ENCODE assay signal across 6 cellular contexts in the genomic region with DNA sequence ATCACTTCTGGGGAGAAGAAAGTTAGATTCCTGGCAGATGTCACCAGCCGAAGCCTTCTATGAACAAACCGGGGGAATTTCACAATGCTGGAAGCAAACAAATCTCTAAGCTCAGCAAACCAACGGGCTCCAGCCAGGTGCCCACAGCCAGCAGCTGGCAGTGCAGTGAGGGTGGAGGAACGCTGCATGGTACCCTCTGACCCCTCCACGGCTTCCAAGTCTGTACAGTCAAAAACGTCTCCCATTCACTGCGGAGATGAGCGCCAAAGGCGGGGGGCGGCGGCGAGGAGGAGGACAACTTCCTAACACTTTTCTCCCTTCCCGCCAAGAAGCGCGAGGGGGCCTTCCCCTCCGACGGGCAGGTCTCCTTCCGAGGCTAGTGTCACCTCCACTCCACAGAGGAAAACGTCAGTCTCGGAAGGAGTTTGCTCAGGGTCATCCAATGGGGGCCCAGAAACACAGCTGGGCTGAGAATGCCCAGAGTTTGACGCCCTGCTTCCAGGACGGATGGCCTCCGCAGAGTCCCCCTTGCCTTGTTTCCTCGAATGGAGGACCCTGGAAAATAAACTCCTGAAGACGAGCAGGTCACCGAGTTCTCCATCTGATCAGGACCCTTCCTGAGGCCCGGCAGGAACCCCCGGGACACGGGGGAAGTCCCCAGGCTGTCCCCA. TPM values are rescaled to one million over a fixed set of nuclear protein-coding genes. Genes with fewer than 3 reads are reported as not detected.
DNase-seq lines count a peak whose midpoint lies in the region; TF ChIP-seq lines count a peak whose summit lies in the region.

No MANE protein-coding gene starts in this region.

- H3K27me3 ChIP-seq in kidney epithelial cell (ENCODE audit: control insufficient read depth, insufficient read depth, low read length) = no peaks in the 10 kb centered on the region

- DNase-seq in NCI-H146 (lab: John Stamatoyannopoulos, UW) (peak; percentile 31), NCI-H146 treated with DMSO at 0.1 percent for 48 hours (lab: John Stamatoyannopoulos, UW; ENCODE audit: unreplicated experiment) (no peak), kidney epithelial cell (ENCODE audit: low read depth) (no peak), GM19238 (ENCODE audit: insufficient read length, low spot score) (no peak), iPS-NIHi11 (ENCODE audit: low spot score) (no peak)
- peak; percentile 49 to 59 for DNase-seq in activated CD4-positive, alpha-beta T cell treated with anti-CD3 and anti-CD28 coated beads, Interleukin-2, amount 50 U/mL, for 48 hours

- peak overlapping the region; percentile 74 for H3K4me3 ChIP-seq in kidney epithelial cell (ENCODE audit: low read depth, low read length)

- TF ChIP-seq CTCF in kidney epithelial cell (IDR thresholded peaks at IDR 0.05; ENCODE audit: insufficient read depth, low read length, poor library complexity, severe bottlenecking) = no peak

- peaks cover 1% of the 10 kb centered on the region for H3K36me3 ChIP-seq in kidney epithelial cell (ENCODE audit: control insufficient read depth, insufficient read depth, low read length)

RNA-seq across cellular contexts. Expression of gene ZNF598, which starts 0.9 kb away (rescaled TPM):
- total RNA-seq in kidney epithelial cell = 48.1 and 57.7 TPM in 2 replicates

RNA-seq across cellular contexts. Expression of gene NPW, which starts 10.8 kb away (rescaled TPM):
- total RNA-seq in kidney epithelial cell = not detected in 2 replicates

RNA-seq across cellular contexts. Expression of gene NHERF2, which starts 17.9 kb away (rescaled TPM):
- total RNA-seq in kidney epithelial cell = 27.5 and 46.3 TPM in 2 replicates

RNA-seq across cellular contexts. Expression of gene SYNGR3, which starts 19.0 kb away (rescaled TPM):
- total RNA-seq in kidney epithelial cell = 11.3 and 20.1 TPM in 2 replicates

RNA-seq across cellular contexts. Expression of gene GFER, which starts 24.8 kb away (rescaled TPM):
- 30.2 and 32.7 TPM in 2 replicates for total RNA-seq in kidney epithelial cell

Comparison
In these comparisons a context has a peak if more than half of its experiments do, and no peak if none do; other contexts are left out.
1. DNase-seq: peak in NCI-H146 (single experiment) and activated CD4-positive, alpha-beta T cell treated with anti-CD3 and anti-CD28 coated beads, Interleukin-2, amount 50 U/mL, for 48 hours (2 of 2); none in NCI-H146 treated with DMSO at 0.1 percent for 48 hours (single experiment), kidney epithelial cell (single experiment), GM19238 (single experiment) and iPS-NIHi11 (single experiment).